16 cellular contexts compared by ENCODE assay signal in the genomic region with DNA sequence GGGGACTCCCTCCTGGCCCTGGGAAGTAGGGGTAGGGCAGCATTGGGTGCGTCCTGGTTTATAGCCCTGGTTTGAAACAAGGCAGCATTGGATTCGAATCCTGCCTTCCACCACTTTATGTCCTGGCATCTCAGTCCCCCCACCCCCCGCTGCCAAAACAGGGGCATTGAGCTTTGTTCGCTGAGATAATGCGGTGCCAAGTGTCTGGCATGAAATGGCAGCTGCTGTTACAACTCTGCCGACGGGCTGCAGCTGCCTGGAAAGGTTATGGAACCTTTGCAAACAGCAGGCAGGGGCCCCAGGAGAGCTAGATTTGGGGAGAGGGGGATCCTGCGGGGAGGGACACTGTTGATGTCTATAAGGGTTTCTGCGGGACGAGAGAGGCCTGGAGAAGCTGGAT. TPM values are rescaled to one million over a fixed set of nuclear protein-coding genes. Genes with fewer than 3 reads are reported as not detected.
DNase-seq lines count a peak whose midpoint lies in the region; ATAC-seq and TF ChIP-seq lines count a peak whose summit lies in the region.
"Had no signal": no experiment of that assay in that cellular context is flagged by ENCODE, and none has a peak within 500 bp of the region (broad histone marks: within the 10 kb centered on the region; RNA-seq: fewer than 3 reads in every experiment).

No MANE protein-coding gene starts in this region.

- H3K36me3 ChIP-seq in Loucy (ENCODE audit: insufficient read depth, low read length): no peaks in the 10 kb centered on the region
- H3K36me3 ChIP-seq in mesendoderm (ENCODE audit: control insufficient read depth, insufficient read depth, low read length): peaks cover 1% of the 10 kb centered on the region

- H3K56ac ChIP-seq in mesendoderm (ENCODE audit: low read length): peak overlapping the region; percentile 95

- H4K5ac ChIP-seq in mesendoderm (ENCODE audit: low read length): no peak overlapping the region

- H3F3A ChIP-seq in Loucy (ENCODE audit: low read depth): no peaks in the 10 kb centered on the region

- ATAC-seq in GM21447 (IDR thresholded peaks at IDR 0.05; ENCODE audit: unreplicated experiment): no peak
- ATAC-seq: stimulated activated memory B cell treated with anti-CD40 and anti-IgM and Interleukin-4, amounts not matched to agents 10 μg/mL and 1 μg/mL and 100 μg/mL, for 72 hours had no signal

- no peak overlapping the region for H2BK5ac ChIP-seq in mesendoderm (ENCODE audit: low read length)

- peaks cover 60% of the 10 kb centered on the region for H3K79me2 ChIP-seq in Loucy (ENCODE audit: insufficient read depth, low read length)
- H3K79me2 ChIP-seq in mesendoderm (ENCODE audit: control insufficient read depth, insufficient read depth, low read length): peaks cover 2% of the 10 kb centered on the region

- no peak for TF ChIP-seq CTCF in Loucy (conservative IDR thresholded peaks at IDR 0.05; ENCODE audit: low read length)

- no peak overlapping the region for H4K8ac ChIP-seq in mesendoderm (ENCODE audit: low read depth, low read length)

- H3K9ac ChIP-seq in Loucy (ENCODE audit: low read depth, low read length, poor library complexity, severe bottlenecking) (peak overlapping the region; percentile 97), mesendoderm (ENCODE audit: low read length) (no peak overlapping the region)

- no peak overlapping the region for H3K18ac ChIP-seq in mesendoderm (ENCODE audit: low read length)

- no peaks in the 10 kb centered on the region for H3K9me2 ChIP-seq in Loucy (replicated peaks; ENCODE audit: low read depth, low read length)

- H2AK5ac ChIP-seq in mesendoderm (ENCODE audit: low read length): no peak overlapping the region

- peaks cover 37% of the 10 kb centered on the region for H3K4me1 ChIP-seq in Loucy (ENCODE audit: insufficient read depth, low read length, poor library complexity, severe bottlenecking)
- no peaks in the 10 kb centered on the region for H3K4me1 ChIP-seq in mesendoderm (ENCODE audit: control insufficient read depth, low read depth, low read length)

- WGBS in mesendoderm (ENCODE audit: extremely low coverage, insufficient coverage, low lambda C conversion rate): no CpG with 5 or more reads among the region's 10 CpGs

- H3K27ac ChIP-seq in caudate nucleus (ENCODE audit: low read depth, low read length) (peak overlapping the region; percentile 26), mesendoderm (ENCODE audit: low read depth, low read length) (no peak overlapping the region), substantia nigra (ENCODE audit: low read depth, low read length, poor library complexity, severe bottlenecking) (peak overlapping the region; percentile 92)

- no peak overlapping the region for H2BK15ac ChIP-seq in mesendoderm (replicated peaks; ENCODE audit: low read depth)

- no peaks in the 10 kb centered on the region for H3K9me3 ChIP-seq in Loucy (ENCODE audit: insufficient read depth, low read depth, low read length)

- no peak overlapping the region for H3K4ac ChIP-seq in mesendoderm (ENCODE audit: low read depth, low read length)

- peak in 1 of 61 donors; percentile 13 for DNase-seq in caudate nucleus (lab: John Stamatoyannopoulos, UW)
- no peak for DNase-seq in mesendoderm
- peak in 3 of 49 donors; percentile 25 to 29 (median 26) for DNase-seq in substantia nigra (lab: John Stamatoyannopoulos, UW)
- DNase-seq in NCI-H1092 treated with DMSO at 0.1 percent for 48 hours (lab: John Stamatoyannopoulos, UW): no peak
- DNase-seq in mucosa of gallbladder (ENCODE audit: low spot score): no peak
- DNase-seq: activated CD4-positive, alpha-beta T cell treated with anti-CD3 and anti-CD28 coated beads, Interleukin-2, amount 50 U/mL, for 48 hours; effector memory CD4-positive, alpha-beta T cell; foreskin melanocyte; Kasumi-1; NCI-H2081; retina; SHP77; stimulated activated CD4-positive, alpha-beta T cell treated with anti-CD3 and anti-CD28 coated beads, Interleukin-4, amount 100 ng/mL, for 24 hours had no signal

- H3K4me3 ChIP-seq in Loucy (ENCODE audit: low read length, poor library complexity, severe bottlenecking): peak overlapping the region; percentile 95
- no peak overlapping the region for H3K4me3 ChIP-seq in mesendoderm (ENCODE audit: low read length)

- no peak overlapping the region for H2AFZ ChIP-seq in Loucy (ENCODE audit: low read length)

- peaks cover 28% of the 10 kb centered on the region for H4K20me1 ChIP-seq in Loucy (ENCODE audit: insufficient read depth, low read length, poor library complexity, severe bottlenecking)

- H3K4me2 ChIP-seq in Loucy (ENCODE audit: low read depth, low read length, poor library complexity, severe bottlenecking) (peak overlapping the region; percentile 88), mesendoderm (ENCODE audit: low read length) (no peak overlapping the region)

- peaks cover 19% of the 10 kb centered on the region for H3K79me1 ChIP-seq in mesendoderm (ENCODE audit: low read length)

- H3K23ac ChIP-seq in mesendoderm (ENCODE audit: low read length): no peak overlapping the region

- peaks cover 5% of the 10 kb centered on the region for H3K27me3 ChIP-seq in Loucy (ENCODE audit: insufficient read depth, low read length, poor library complexity, severe bottlenecking)
- no peaks in the 10 kb centered on the region for H3K27me3 ChIP-seq in mesendoderm (ENCODE audit: insufficient read depth, low read length, poor library complexity)

- no peak overlapping the region for H2BK120ac ChIP-seq in mesendoderm (ENCODE audit: low read depth, low read length)

RNA-seq across cellular contexts. Expression of a gene that starts 1.9 kb away (rescaled TPM):
- 13.0 TPM for polyA plus RNA-seq in mesendoderm (2013, experiment 1 of 2)
- polyA plus RNA-seq in mesendoderm (2013, experiment 2 of 2): 11.7 TPM
- total RNA-seq in mucosa of gallbladder: 281 TPM

RNA-seq across cellular contexts. Expression of a gene that starts 2.2 kb away (rescaled TPM):
- 57.1 TPM for polyA plus RNA-seq in mesendoderm (2013, experiment 1 of 2)
- polyA plus RNA-seq in mesendoderm (2013, experiment 2 of 2): 58.0 TPM
- total RNA-seq in mucosa of gallbladder: 129 TPM

RNA-seq across cellular contexts. Expression of a gene that starts 34.2 kb away (rescaled TPM):
- 13.9 TPM for polyA plus RNA-seq in mesendoderm (2013, experiment 1 of 2)
- 13.1 TPM for polyA plus RNA-seq in mesendoderm (2013, experiment 2 of 2)
- 51.9 TPM for total RNA-seq in mucosa of gallbladder
